In genomic region chr10:97736403-97736901, GRCh38 we compare ENCODE assay signal across 8 cellular contexts. TPM values are rescaled to one million over a fixed set of nuclear protein-coding genes. Genes with fewer than 3 reads are reported as not detected.
DNase-seq lines count a peak whose midpoint lies in the region; ATAC-seq and TF ChIP-seq lines count a peak whose summit lies in the region.

No MANE protein-coding gene starts in this region.

- no peak for TF ChIP-seq CTCF in VCaP (conservative IDR thresholded peaks at IDR 0.05)
- TF ChIP-seq CTCF in hepatocyte (IDR thresholded peaks at IDR 0.05; ENCODE audit: poor library complexity) = no peak

- H3K9me3 ChIP-seq in hepatocyte (ENCODE audit: low read depth) = no peaks in the 10 kb centered on the region
- H3K9me3 ChIP-seq in subcutaneous abdominal adipose tissue (ENCODE audit: control insufficient read depth in 5 of 5, low read length in 5 of 5) = no peaks in the 10 kb centered on the region

- H3K4me2 ChIP-seq in hepatocyte = peak overlapping the region; percentile 62

- peak overlapping the region; percentile 86 for H2AFZ ChIP-seq in hepatocyte

- H3K79me2 ChIP-seq in hepatocyte = peaks cover 36% of the 10 kb centered on the region

- peaks cover under 1% of the 10 kb centered on the region for H4K20me1 ChIP-seq in hepatocyte (ENCODE audit: insufficient read depth, poor library complexity, severe bottlenecking)

- ATAC-seq in GM19023 (IDR thresholded peaks at IDR 0.05; ENCODE audit: unreplicated experiment) = peak; percentile 21
- peak; percentile 16 for ATAC-seq in HG02981 (IDR thresholded peaks at IDR 0.05; ENCODE audit: unreplicated experiment)

- H3K4me3 ChIP-seq in hepatocyte = no peak overlapping the region
- H3K4me3 ChIP-seq in subcutaneous abdominal adipose tissue (ENCODE audit: low read depth in 1 of 5, low read length in 5 of 5) = peak overlapping the region; percentile 42 to 96 (median 91)

- WGBS in hepatocyte (ENCODE audit: low lambda C conversion rate, missing lambda C conversion rate) = 81% methylated on average over 13 of the region's 13 CpGs

- peak overlapping the region; percentile 73 for H3K27ac ChIP-seq in VCaP
- H3K27ac ChIP-seq in hepatocyte = no peak overlapping the region
- H3K27ac ChIP-seq in subcutaneous abdominal adipose tissue (ENCODE audit: low read depth, low read length) = no peak overlapping the region

- H3K9me2 ChIP-seq in hepatocyte (replicated peaks; ENCODE audit: insufficient read depth) = no peaks in the 10 kb centered on the region

- H3K27me3 ChIP-seq in hepatocyte (no peaks in the 10 kb centered on the region), subcutaneous abdominal adipose tissue (ENCODE audit: control insufficient read depth in 5 of 5, insufficient read depth in 4 of 5, low read length in 5 of 5) (no peaks in the 10 kb centered on the region)

- H3K4me1 ChIP-seq in hepatocyte (ENCODE audit: insufficient read depth) (peaks cover 8% of the 10 kb centered on the region), subcutaneous abdominal adipose tissue (ENCODE audit: control insufficient read depth in 5 of 5, insufficient read depth in 5 of 5, low read length in 5 of 5) (peaks cover 3 to 24% (median 17%) of the 10 kb centered on the region in 5 donors)

- H3K36me3 ChIP-seq in hepatocyte (replicated peaks; ENCODE audit: insufficient read depth, low read depth) (no peaks in the 10 kb centered on the region), subcutaneous abdominal adipose tissue (ENCODE audit: control insufficient read depth in 5 of 5, insufficient read depth in 5 of 5, low read length in 5 of 5) (peaks cover 7 to 16% (median 12%) of the 10 kb centered on the region in 5 donors)

- H3K9ac ChIP-seq in subcutaneous abdominal adipose tissue (ENCODE audit: low read length in 5 of 5) = peak overlapping the region in 2 of 5 donors; percentile 95 to 96

- DNase-seq in hepatocyte (ENCODE audit: low spot score) (no peak), NCI-H446 (lab: John Stamatoyannopoulos, UW) (no peak), NOMO-1 treated with dmso at 0.1 percent for 144 hours (lab: John Stamatoyannopoulos, UW; ENCODE audit: unreplicated experiment) (no peak), NCI-H510A (lab: John Stamatoyannopoulos, UW) (no peak)

RNA-seq across cellular contexts. Expression of gene ZFYVE27, which starts 0.5 kb away (rescaled TPM):
- total RNA-seq in hepatocyte = 20.1 and 24.9 TPM in 2 replicates
- 30.3 and 31.9 TPM in 2 replicates for polyA plus RNA-seq in hepatocyte

RNA-seq across cellular contexts. Expression of gene MARVELD1, which starts 22.9 kb away (rescaled TPM):
- total RNA-seq in hepatocyte = 25.4 and 29.5 TPM in 2 replicates
- 52.5 and 53.1 TPM in 2 replicates for polyA plus RNA-seq in hepatocyte

RNA-seq across cellular contexts. Expression of gene SFRP5, which starts 35.3 kb away (rescaled TPM):
- 17.2 and 18.5 TPM in 2 replicates for total RNA-seq in hepatocyte
- polyA plus RNA-seq in hepatocyte = 36.6 and 48.9 TPM in 2 replicates

RNA-seq across cellular contexts. Expression of gene AVPI1, which starts 49.4 kb away (rescaled TPM):
- total RNA-seq in hepatocyte = 23.8 and 26.4 TPM in 2 replicates
- 28.5 and 34.1 TPM in 2 replicates for polyA plus RNA-seq in hepatocyte
